24 cellular contexts compared by ENCODE assay signal in the genomic region with DNA sequence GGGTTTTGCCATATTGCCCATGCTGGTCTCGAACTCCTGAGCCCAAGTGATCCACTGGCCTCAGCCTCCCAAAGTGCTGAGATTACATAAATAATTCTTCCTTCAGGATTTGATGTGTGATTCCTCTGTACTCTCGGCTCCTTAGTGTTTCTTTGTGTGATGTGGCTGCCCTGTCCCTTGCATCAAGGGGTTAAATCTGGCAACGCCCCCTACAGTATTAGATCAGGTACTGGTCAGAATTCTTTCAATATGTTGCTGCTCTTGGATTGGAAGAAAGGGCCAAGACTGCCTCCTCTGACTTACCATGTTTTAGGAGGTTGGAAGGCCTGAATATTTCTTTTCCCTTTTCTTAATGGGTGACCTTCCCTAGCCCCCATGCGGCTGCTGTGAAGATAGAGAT.
DNase-seq lines count a peak whose midpoint lies in the region; ATAC-seq, FAIRE-seq and TF ChIP-seq lines count a peak whose summit lies in the region.
"Had no signal": no experiment of that assay in that cellular context is flagged by ENCODE, and none has a peak within 500 bp of the region (broad histone marks: within the 10 kb centered on the region; RNA-seq: fewer than 3 reads in every experiment).

No MANE protein-coding gene starts in this region.

- no peaks in the 10 kb centered on the region for H3K36me3 ChIP-seq in esophagus muscularis mucosa
- no peaks in the 10 kb centered on the region for H3K36me3 ChIP-seq in suprapubic skin

- intact Hi-C loops in esophagus muscularis mucosa (cut with DNase I): no loop called here

- no peak overlapping the region for H3K27ac ChIP-seq in esophagus muscularis mucosa (replicated peaks in 1 of 4)
- H3K27ac ChIP-seq in suprapubic skin: no peak overlapping the region

- H3K9me3 ChIP-seq in esophagus muscularis mucosa (no peaks in the 10 kb centered on the region), suprapubic skin (no peaks in the 10 kb centered on the region)

- H3K4me1 ChIP-seq in esophagus muscularis mucosa: peaks cover 0 to 32% (median 7%) of the 10 kb centered on the region in 4 donors
- H3K4me1 ChIP-seq in suprapubic skin: no peaks in the 10 kb centered on the region

- 85% methylated on average over 4 of the region's 4 CpGs for WGBS in esophagus muscularis mucosa
- WGBS in suprapubic skin: 82% methylated on average over 4 of the region's 4 CpGs

- TF ChIP-seq EP300 in esophagus muscularis mucosa (IDR thresholded peaks at IDR 0.05) (no peak), suprapubic skin (IDR thresholded peaks at IDR 0.05) (no peak)

- ATAC-seq in HG02885 (IDR thresholded peaks at IDR 0.05; ENCODE audit: poor library complexity, unreplicated experiment): no peak
- ATAC-seq: HCT116, PC-3 had no signal

- TF ChIP-seq POLR2A in NB4 (IDR thresholded peaks at IDR 0.05; ENCODE audit: extremely low read depth, insufficient read length) (no peak), esophagus muscularis mucosa (IDR thresholded peaks at IDR 0.05; ENCODE audit: low read depth) (no peak), suprapubic skin (IDR thresholded peaks at IDR 0.05) (no peak), H54 (IDR thresholded peaks at IDR 0.05; ENCODE audit: low read depth, low read length) (no peak)

- no peak for FAIRE-seq in H54 (lab: Jason Lieb, UNC)
- FAIRE-seq: frontal cortex, GM18507, small intestine had no signal

- DNase-seq in NCI-H82 (lab: John Stamatoyannopoulos, UW): peak; percentile 11
- no peak for DNase-seq in NCI-H82 treated with DMSO at 0.1 percent for 48 hours (lab: John Stamatoyannopoulos, UW; ENCODE audit: unreplicated experiment)
- DNase-seq in NB4 (ENCODE audit: low read depth): peak; percentile 1
- DNase-seq in esophagus muscularis mucosa (ENCODE audit: extremely low spot score): peak; percentile 45
- DNase-seq in suprapubic skin (ENCODE audit: low spot score in 2 of 2): no peak
- DNase-seq in NCI-H1930 (lab: John Stamatoyannopoulos, UW): no peak
- DNase-seq in H54 (ENCODE audit: insufficient read length, low spot score): no peak
- DNase-seq: activated CD4-positive, CD25-positive, alpha-beta regulatory T cell treated with anti-CD3 and anti-CD28 coated beads, Interleukin-2, amount 50 U/mL, for 72 hours; activated CD8-positive, alpha-beta memory T cell treated with anti-CD3 and anti-CD28 coated beads for 24 hours; aorta; caudate nucleus; EL; kidney glomerular epithelial cell; NCI-H1105; NCI-H2029 treated with DMSO at 0.1 percent for 48 hours; PC-3; SHP77 treated with DMSO at 0.1 percent for 48 hours; small intestine; stimulated activated naive CD4-positive, alpha-beta T cell had no signal

- H3K4me3 ChIP-seq in NB4 (ENCODE audit: low read depth, low read length) (no peak overlapping the region), esophagus muscularis mucosa (no peak overlapping the region), suprapubic skin (no peak overlapping the region)
- H3K4me3 ChIP-seq: lung had no signal

- TF ChIP-seq CTCF in NB4 (IDR thresholded peaks at IDR 0.05; ENCODE audit: low read depth, low read length) (no peak), esophagus muscularis mucosa (IDR thresholded peaks at IDR 0.05) (no peak), suprapubic skin (IDR thresholded peaks at IDR 0.05) (no peak)

- H3K27me3 ChIP-seq in esophagus muscularis mucosa: no peaks in the 10 kb centered on the region
- H3K27me3 ChIP-seq in suprapubic skin: no peaks in the 10 kb centered on the region

Comparison
In these comparisons a context has a peak if more than half of its experiments do, and no peak if none do; other contexts are left out.
1. DNase-seq: peak in NCI-H82 (single experiment), NB4 (single experiment) and esophagus muscularis mucosa (single experiment); none in NCI-H82 treated with DMSO at 0.1 percent for 48 hours (single experiment), suprapubic skin (0 of 2), NCI-H1930 (0 of 2) and H54 (single experiment).